In genomic region chr5:138523406-138523805, GRCh38 we compare ENCODE assay signal across 33 cellular contexts. TPM values are rescaled to one million over a fixed set of nuclear protein-coding genes. Genes with fewer than 3 reads are reported as not detected.
DNase-seq lines count a peak whose midpoint lies in the region; ATAC-seq lines count a peak whose summit lies in the region.
"Had no signal": no experiment of that assay in that cellular context is flagged by ENCODE, and none has a peak within 500 bp of the region (broad histone marks: within the 10 kb centered on the region; RNA-seq: fewer than 3 reads in every experiment).

No MANE protein-coding gene starts in this region.

- H3K79me1 ChIP-seq in trophoblast cell (ENCODE audit: low read length), result no peaks in the 10 kb centered on the region

- peaks cover 11% of the 10 kb centered on the region for H3K36me3 Mint-ChIP-seq in activated naive CD4-positive, alpha-beta T cell treated with anti-CD3 and anti-CD28 coated beads, Interleukin-2, amount 10 ng/mL, durations not matched to agents 7 days and 5 days
- peaks cover 17% of the 10 kb centered on the region for H3K36me3 Mint-ChIP-seq in activated naive CD4-positive, alpha-beta T cell treated with anti-CD3 and anti-CD28 coated beads for 36 hours (ENCODE audit: low read depth)
- H3K36me3 Mint-ChIP-seq in IgD-negative memory B cell, result no peaks in the 10 kb centered on the region
- peaks cover 19% of the 10 kb centered on the region for H3K36me3 Mint-ChIP-seq in central memory CD8-positive, alpha-beta T cell (ENCODE audit: insufficient read depth)

- no CpG with 5 or more reads among the region's 5 CpGs for WGBS in trophoblast cell (ENCODE audit: extremely low coverage, insufficient coverage, insufficient read length)

- H3K27ac Mint-ChIP-seq in activated naive CD4-positive, alpha-beta T cell treated with anti-CD3 and anti-CD28 coated beads, Interleukin-2, amount 10 ng/mL, durations not matched to agents 7 days and 5 days, result peak overlapping the region; percentile 10
- H3K27ac Mint-ChIP-seq in activated naive CD4-positive, alpha-beta T cell treated with anti-CD3 and anti-CD28 coated beads for 36 hours, result no peak overlapping the region
- peak overlapping the region in 2 of 3 donors; percentile 23 to 56 for H3K27ac Mint-ChIP-seq in IgD-negative memory B cell
- H3K27ac Mint-ChIP-seq in central memory CD8-positive, alpha-beta T cell (ENCODE audit: low read depth), result peak overlapping the region; percentile 86
- H3K27ac Mint-ChIP-seq: stimulated activated naive CD8-positive, alpha-beta T cell treated with anti-CD3 and anti-CD28 coated beads, Interleukin-15, Interleukin-2, amounts not matched to agents 100 ng/mL and 50 ng/mL, for 24 hours; T-helper 1 cell treated with Interleukin-12 subunit alpha and Interleukin-12 subunit beta and Interleukin-4 antibody, amounts not matched to agents 30 μg/mL and 1 μg/mL, for 36 hours had no signal

- H3K36me3 ChIP-seq in trophoblast cell (ENCODE audit: control insufficient read depth in 1 of 2, insufficient read depth in 2 of 2, low read length in 2 of 2), result peaks cover 4 to 9% of the 10 kb centered on the region in 2 experiments

- peaks cover 8% of the 10 kb centered on the region for H3K79me2 ChIP-seq in trophoblast cell (ENCODE audit: control insufficient read depth, insufficient read depth, low read length, poor library complexity)

- H2AK5ac ChIP-seq in trophoblast cell (ENCODE audit: low read length), result no peak overlapping the region

- H3K27ac ChIP-seq in trophoblast cell (ENCODE audit: low read depth, low read length), result no peak overlapping the region
- H3K27ac ChIP-seq: A549, KMS-11, left lung, neutrophil, testis had no signal

- no peak overlapping the region for H4K8ac ChIP-seq in trophoblast cell (ENCODE audit: low read depth, low read length)

- H3K4me3 ChIP-seq in trophoblast cell (ENCODE audit: low read depth, low read length), result no peak overlapping the region
- H3K4me3 ChIP-seq: A549, left lung, smooth muscle cell, testis had no signal

- no peak overlapping the region for H3K4me2 ChIP-seq in trophoblast cell (ENCODE audit: low read length)
- H3K4me2 ChIP-seq: A549, KMS-11, smooth muscle cell had no signal

- H3K23ac ChIP-seq in trophoblast cell (ENCODE audit: low read length), result no peak overlapping the region

- H3K4ac ChIP-seq in trophoblast cell (ENCODE audit: low read depth, low read length), result peak overlapping the region; percentile 21

- ATAC-seq in central memory CD8-positive, alpha-beta T cell (replicated peaks; ENCODE audit: extremely low read depth, poor library complexity, severe bottlenecking), result no peak
- ATAC-seq in HG03520 (IDR thresholded peaks at IDR 0.05; ENCODE audit: unreplicated experiment), result no peak
- ATAC-seq: esophagus mucosa, left lung, right cardiac atrium, SK-N-SH treated with all-trans-retinoic acid at 6 μM for 48 hours had no signal

- H2BK12ac ChIP-seq in trophoblast cell (ENCODE audit: low read length), result no peak overlapping the region

- no peak overlapping the region for H3K18ac ChIP-seq in trophoblast cell (ENCODE audit: low read length)

- H3K9me3 ChIP-seq in trophoblast cell (ENCODE audit: insufficient read depth, low read depth, low read length), result no peaks in the 10 kb centered on the region
- H3K9me3 ChIP-seq: A549, left lung, neutrophil, testis had no signal

- CTCF ChIA-PET in activated naive CD4-positive, alpha-beta T cell treated with anti-CD3 and anti-CD28 coated beads, Interleukin-2, amount 10 ng/mL, durations not matched to agents 7 days and 5 days (lab: Charles Lee), result no interaction called here
- CTCF ChIA-PET in activated naive CD4-positive, alpha-beta T cell treated with anti-CD3 and anti-CD28 coated beads for 36 hours (lab: Charles Lee), result no interaction called here

- H3K4me1 ChIP-seq in trophoblast cell (ENCODE audit: control insufficient read depth in 1 of 2, insufficient read depth in 2 of 2, low read length in 2 of 2), result peaks cover 0 to 9% of the 10 kb centered on the region in 2 experiments
- H3K4me1 ChIP-seq: testis had no signal

- H3K27me3 ChIP-seq in trophoblast cell (ENCODE audit: insufficient read depth, low read length), result no peaks in the 10 kb centered on the region
- H3K27me3 ChIP-seq: left lung, neutrophil, testis had no signal

- no peak overlapping the region for H4K91ac ChIP-seq in trophoblast cell (ENCODE audit: low read depth, low read length)

- intact Hi-C loops in activated naive CD4-positive, alpha-beta T cell treated with anti-CD3 and anti-CD28 coated beads for 36 hours (cut with micrococcal nuclease), result no loop called here

- H3K4me3 Mint-ChIP-seq in activated naive CD4-positive, alpha-beta T cell treated with anti-CD3 and anti-CD28 coated beads, Interleukin-2, amount 10 ng/mL, durations not matched to agents 7 days and 5 days, result no peak overlapping the region
- H3K4me3 Mint-ChIP-seq in activated naive CD4-positive, alpha-beta T cell treated with anti-CD3 and anti-CD28 coated beads for 36 hours, result no peak overlapping the region
- no peak overlapping the region for H3K4me3 Mint-ChIP-seq in IgD-negative memory B cell
- no peak overlapping the region for H3K4me3 Mint-ChIP-seq in central memory CD8-positive, alpha-beta T cell
- H3K4me3 Mint-ChIP-seq: CD4-positive, alpha-beta T cell; stimulated activated naive CD8-positive, alpha-beta T cell treated with anti-CD3 and anti-CD28 coated beads, Interleukin-15, Interleukin-2, amounts not matched to agents 100 ng/mL and 50 ng/mL, for 24 hours; T-helper 1 cell treated with Interleukin-12 subunit alpha and Interleukin-12 subunit beta and Interleukin-4 antibody, amounts not matched to agents 30 μg/mL and 1 μg/mL, for 36 hours had no signal

- DNase-seq in activated naive CD4-positive, alpha-beta T cell treated with anti-CD3 and anti-CD28 coated beads, Interleukin-2, amount 10 ng/mL, durations not matched to agents 7 days and 5 days, result no peak
- no peak for DNase-seq in activated naive CD4-positive, alpha-beta T cell treated with anti-CD3 and anti-CD28 coated beads for 36 hours
- DNase-seq in central memory CD8-positive, alpha-beta T cell (ENCODE audit: low spot score in 2 of 2), result no peak
- DNase-seq in trophoblast cell, result peak in 1 of 2 donors; percentile 26
- no peak for DNase-seq in stimulated activated naive CD4-positive, alpha-beta T cell (lab: John Stamatoyannopoulos, UW)
- no peak for DNase-seq in activated T-cell treated with anti-CD3 and anti-CD28 coated beads, Interleukin-2, amount 50 U/mL, for 48 hours
- DNase-seq: activated CD4-positive, alpha-beta T cell treated with anti-CD3 and anti-CD28 coated beads for 1 hour; activated T-cell treated with anti-CD3 and anti-CD28 coated beads for 4 hours; AML-193; anterior cingulate cortex; CD4-positive, alpha-beta T cell; cortex of kidney; DND-41; GF-D8; left lung; mesendoderm; MM.1S; NCI-H2029; NCI-H526; NK-92 treated with Interleukin-12 subunit alpha and Interleukin-12 subunit beta, amount 100 ng/mL, for 24 hours; posterior cingulate gyrus; right cardiac atrium; testis had no signal

- no peak overlapping the region for H4K12ac ChIP-seq in trophoblast cell (ENCODE audit: low read depth, low read length)

- H2BK5ac ChIP-seq in trophoblast cell (ENCODE audit: low read depth, low read length, poor library complexity), result no peak overlapping the region

- no peaks in the 10 kb centered on the region for H3K9me3 Mint-ChIP-seq in activated naive CD4-positive, alpha-beta T cell treated with anti-CD3 and anti-CD28 coated beads, Interleukin-2, amount 10 ng/mL, durations not matched to agents 7 days and 5 days
- H3K9me3 Mint-ChIP-seq in activated naive CD4-positive, alpha-beta T cell treated with anti-CD3 and anti-CD28 coated beads for 36 hours, result no peaks in the 10 kb centered on the region
- no peaks in the 10 kb centered on the region for H3K9me3 Mint-ChIP-seq in IgD-negative memory B cell
- no peaks in the 10 kb centered on the region for H3K9me3 Mint-ChIP-seq in central memory CD8-positive, alpha-beta T cell
- H3K9me3 Mint-ChIP-seq: CD4-positive, alpha-beta T cell; stimulated activated naive CD8-positive, alpha-beta T cell treated with anti-CD3 and anti-CD28 coated beads, Interleukin-15, Interleukin-2, amounts not matched to agents 100 ng/mL and 50 ng/mL, for 24 hours; T-helper 1 cell treated with Interleukin-12 subunit alpha and Interleukin-12 subunit beta and Interleukin-4 antibody, amounts not matched to agents 30 μg/mL and 1 μg/mL, for 36 hours had no signal

- peaks cover 13% of the 10 kb centered on the region for H3K4me1 Mint-ChIP-seq in activated naive CD4-positive, alpha-beta T cell treated with anti-CD3 and anti-CD28 coated beads, Interleukin-2, amount 10 ng/mL, durations not matched to agents 7 days and 5 days
- H3K4me1 Mint-ChIP-seq in activated naive CD4-positive, alpha-beta T cell treated with anti-CD3 and anti-CD28 coated beads for 36 hours (ENCODE audit: low read depth), result peaks cover 40% of the 10 kb centered on the region
- H3K4me1 Mint-ChIP-seq in IgD-negative memory B cell, result peaks cover 19 to 27% (median 24%) of the 10 kb centered on the region in 3 donors
- peaks cover 39% of the 10 kb centered on the region for H3K4me1 Mint-ChIP-seq in central memory CD8-positive, alpha-beta T cell

- H3K9ac ChIP-seq in trophoblast cell (ENCODE audit: low read length), result no peak overlapping the region
- H3K9ac ChIP-seq: KMS-11 had no signal

- H2BK120ac ChIP-seq in trophoblast cell (ENCODE audit: insufficient read depth, low read length, poor library complexity), result no peak overlapping the region

- no peak overlapping the region for H3K14ac ChIP-seq in trophoblast cell (ENCODE audit: low read length)

- H2AFZ ChIP-seq in trophoblast cell (ENCODE audit: insufficient read depth, low read length, poor library complexity), result no peak overlapping the region

- no peaks in the 10 kb centered on the region for H3K27me3 Mint-ChIP-seq in activated naive CD4-positive, alpha-beta T cell treated with anti-CD3 and anti-CD28 coated beads, Interleukin-2, amount 10 ng/mL, durations not matched to agents 7 days and 5 days
- no peaks in the 10 kb centered on the region for H3K27me3 Mint-ChIP-seq in activated naive CD4-positive, alpha-beta T cell treated with anti-CD3 and anti-CD28 coated beads for 36 hours (ENCODE audit: low read depth)
- H3K27me3 Mint-ChIP-seq in IgD-negative memory B cell, result no peaks in the 10 kb centered on the region
- H3K27me3 Mint-ChIP-seq in central memory CD8-positive, alpha-beta T cell, result no peaks in the 10 kb centered on the region
- H3K27me3 Mint-ChIP-seq: CD4-positive, alpha-beta T cell; stimulated activated naive CD8-positive, alpha-beta T cell treated with anti-CD3 and anti-CD28 coated beads, Interleukin-15, Interleukin-2, amounts not matched to agents 100 ng/mL and 50 ng/mL, for 24 hours had no signal

RNA-seq across cellular contexts. Expression of gene ETF1, which starts 19.6 kb away (rescaled TPM):
- 100 to 1,000 TPM in 1 of 2 experiments, 10 to 100 TPM in 1; 99.8 to 107 TPM for total RNA-seq in activated naive CD4-positive, alpha-beta T cell treated with anti-CD3 and anti-CD28 coated beads for 36 hours
- 32.0 TPM for polyA plus RNA-seq in IgD-negative memory B cell
- polyA plus RNA-seq in trophoblast cell (2013), result 165 and 167 TPM in 2 replicates

RNA-seq across cellular contexts. Expression of gene HSPA9, which starts 51.8 kb away (rescaled TPM):
- 100 to 1,000 TPM; 457 to 472 TPM for total RNA-seq in activated naive CD4-positive, alpha-beta T cell treated with anti-CD3 and anti-CD28 coated beads for 36 hours
- polyA plus RNA-seq in IgD-negative memory B cell, result 126 TPM
- polyA plus RNA-seq in trophoblast cell (2013), result 109 and 112 TPM in 2 replicates

RNA-seq across cellular contexts. Expression of gene EGR1, which starts 58.1 kb away (rescaled TPM):
- 10 to 100 TPM; 20.4 to 20.7 TPM for total RNA-seq in activated naive CD4-positive, alpha-beta T cell treated with anti-CD3 and anti-CD28 coated beads for 36 hours
- 32.3 TPM for polyA plus RNA-seq in IgD-negative memory B cell
- 12.2 and 12.9 TPM in 2 replicates for polyA plus RNA-seq in trophoblast cell (2013)
